ENCODE assay signal across 15 cellular contexts in the genomic region with DNA sequence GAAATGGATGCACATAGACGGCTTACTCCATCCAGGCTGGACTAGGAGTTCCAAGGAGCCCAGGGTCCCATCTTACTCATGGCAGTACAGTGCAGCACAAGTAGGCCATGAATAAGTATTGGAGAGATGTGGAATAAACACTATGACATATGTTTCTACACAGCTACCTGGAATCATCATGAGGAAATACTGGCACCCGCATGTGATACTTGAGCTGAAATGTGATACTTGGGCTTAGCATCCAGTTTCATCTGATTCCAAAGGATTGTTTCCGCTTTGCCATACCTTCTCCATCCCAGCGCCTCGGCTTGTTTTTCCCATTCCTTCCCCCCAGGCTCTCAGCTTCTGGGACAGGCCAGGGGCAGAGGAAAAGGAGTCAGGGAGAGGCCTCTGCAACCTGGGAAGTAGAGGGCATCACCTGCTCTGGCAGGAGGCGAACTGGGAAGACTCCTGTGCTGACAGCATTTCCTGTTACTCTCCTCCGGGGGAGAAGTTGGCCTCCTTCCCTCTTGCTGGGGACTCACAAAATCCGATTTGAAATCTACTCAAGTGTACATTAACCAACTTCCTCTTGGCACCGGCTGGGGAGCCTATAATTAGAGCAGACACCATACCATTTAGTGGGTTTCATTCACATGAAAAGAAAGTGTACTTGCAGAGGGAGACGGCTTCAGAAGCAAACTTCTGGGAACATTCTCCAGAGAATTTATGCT.
DNase-seq lines count a peak whose midpoint lies in the region; ATAC-seq lines count a peak whose summit lies in the region.
"Had no signal": no experiment of that assay in that cellular context is flagged by ENCODE, and none has a peak within 500 bp of the region (broad histone marks: within the 10 kb centered on the region; RNA-seq: fewer than 3 reads in every experiment).

No MANE protein-coding gene starts in this region.

- ATAC-seq in left lobe of liver (no peak), GM18517 (IDR thresholded peaks at IDR 0.05; ENCODE audit: unreplicated experiment) (no peak)
- ATAC-seq: activated T-helper 17 cell treated with anti-CD3 and anti-CD28 coated beads, Interleukin-2, amount 50 U/mL, for 72 hours; lower lobe of right lung; Right ventricle myocardium inferior had no signal

- peak; percentile 2 for DNase-seq in DMS79 treated with DMSO at 0.1 percent for 48 hours (lab: John Stamatoyannopoulos, UW)
- DNase-seq in DMS79 (lab: John Stamatoyannopoulos, UW), result no peak
- peak; percentile 76 for DNase-seq in MV-4-11 (lab: John Stamatoyannopoulos, UW)
- DNase-seq in OCI-M1 (lab: John Stamatoyannopoulos, UW), result peak; percentile 23
- peak; percentile 21 for DNase-seq in left lobe of liver (ENCODE audit: low spot score)
- DNase-seq in activated naive CD4-positive, alpha-beta T cell (lab: John Stamatoyannopoulos, UW), result no peak
- DNase-seq in activated CD4-positive, alpha-beta T cell treated with anti-CD3 and anti-CD28 coated beads, Interleukin-2, amount 50 U/mL, for 48 hours, result no peak
- DNase-seq: DND-41; lower lobe of right lung; NCI-H1417 treated with DMSO at 0.1 percent for 48 hours; stimulated activated CD4-positive, alpha-beta T cell treated with anti-CD3 and anti-CD28 coated beads, Interleukin-12 subunit alpha, Interleukin-12 subunit beta, amount 100 ng/mL, for 4 hours; upper lobe of left lung had no signal

Comparison
In these comparisons a context has a peak if more than half of its experiments do, and no peak if none do; other contexts are left out.
1. DNase-seq: peak in DMS79 treated with DMSO at 0.1 percent for 48 hours (single experiment), MV-4-11 (single experiment), OCI-M1 (single experiment) and left lobe of liver (single experiment); none in DMS79 (single experiment), activated naive CD4-positive, alpha-beta T cell (0 of 4) and activated CD4-positive, alpha-beta T cell treated with anti-CD3 and anti-CD28 coated beads, Interleukin-2, amount 50 U/mL, for 48 hours (0 of 2).